ENCODE assay signal across 18 cellular contexts in genomic region chr9:34230556-34230955, GRCh38.
"Had no signal": no experiment of that assay in that cellular context is flagged by ENCODE, and none has a peak within 500 bp of the region (broad histone marks: within the 10 kb centered on the region; RNA-seq: fewer than 3 reads in every experiment).

No MANE protein-coding gene starts in this region.

- ATAC-seq: esophagus mucosa; foreskin keratinocyte; left ventricle myocardium superior; lower lobe of right lung; natural killer cell; sciatic nerve; stimulated activated memory B cell treated with anti-CD40 and anti-IgM and Interleukin-4, amounts not matched to agents 10 μg/mL and 1 μg/mL and 100 μg/mL, for 72 hours; stimulated activated naive CD8-positive, alpha-beta T cell treated with anti-CD3 and anti-CD28 coated beads, Interleukin-15, Interleukin-2, amounts not matched to agents 100 U/mL and 50 U/mL, for 24 hours had no signal

- DNase-seq: colonic mucosa; effector CD8-positive, alpha-beta T cell; endodermal cell; foreskin keratinocyte; left ventricle myocardium superior; lower lobe of right lung; natural killer cell; occipital lobe; spleen; stimulated activated CD4-positive, alpha-beta T cell treated with anti-CD3 and anti-CD28 coated beads, Interleukin-4, amount 100 ng/mL, for 4 hours; stimulated activated naive CD8-positive, alpha-beta T cell treated with anti-CD3 and anti-CD28 coated beads, Interleukin-15, Interleukin-2, amounts not matched to agents 100 U/mL and 50 U/mL, for 24 hours; substantia nigra; upper lobe of left lung had no signal

- H3K36me3 Mint-ChIP-seq: natural killer cell had no signal

- H3K9me3 Mint-ChIP-seq: dendritic cell treated with granulocyte-macrophage colony-stimulating factor and Interleukin-4, amounts not matched to agents 40 ng/mL and 50 ng/mL, for 4 days; endodermal cell; natural killer cell; stimulated activated memory B cell treated with anti-CD40 and anti-IgM and Interleukin-4, amounts not matched to agents 10 μg/mL and 1 μg/mL and 100 μg/mL, for 72 hours had no signal

- H3K4me3 Mint-ChIP-seq: dendritic cell treated with granulocyte-macrophage colony-stimulating factor and Interleukin-4, amounts not matched to agents 40 ng/mL and 50 ng/mL, for 4 days; endodermal cell; natural killer cell; stimulated activated memory B cell treated with anti-CD40 and anti-IgM and Interleukin-4, amounts not matched to agents 10 μg/mL and 1 μg/mL and 100 μg/mL, for 72 hours had no signal

- H3K27ac Mint-ChIP-seq: dendritic cell treated with granulocyte-macrophage colony-stimulating factor and Interleukin-4, amounts not matched to agents 40 ng/mL and 50 ng/mL, for 4 days; endodermal cell; natural killer cell; progenitor cell of endocrine pancreas; stimulated activated memory B cell treated with anti-CD40 and anti-IgM and Interleukin-4, amounts not matched to agents 10 μg/mL and 1 μg/mL and 100 μg/mL, for 72 hours had no signal

- H3K27me3 Mint-ChIP-seq: dendritic cell treated with granulocyte-macrophage colony-stimulating factor and Interleukin-4, amounts not matched to agents 40 ng/mL and 50 ng/mL, for 4 days; progenitor cell of endocrine pancreas; stimulated activated memory B cell treated with anti-CD40 and anti-IgM and Interleukin-4, amounts not matched to agents 10 μg/mL and 1 μg/mL and 100 μg/mL, for 72 hours had no signal

- H3K4me1 Mint-ChIP-seq: endodermal cell; stimulated activated memory B cell treated with anti-CD40 and anti-IgM and Interleukin-4, amounts not matched to agents 10 μg/mL and 1 μg/mL and 100 μg/mL, for 72 hours had no signal
